In the genomic region with DNA sequence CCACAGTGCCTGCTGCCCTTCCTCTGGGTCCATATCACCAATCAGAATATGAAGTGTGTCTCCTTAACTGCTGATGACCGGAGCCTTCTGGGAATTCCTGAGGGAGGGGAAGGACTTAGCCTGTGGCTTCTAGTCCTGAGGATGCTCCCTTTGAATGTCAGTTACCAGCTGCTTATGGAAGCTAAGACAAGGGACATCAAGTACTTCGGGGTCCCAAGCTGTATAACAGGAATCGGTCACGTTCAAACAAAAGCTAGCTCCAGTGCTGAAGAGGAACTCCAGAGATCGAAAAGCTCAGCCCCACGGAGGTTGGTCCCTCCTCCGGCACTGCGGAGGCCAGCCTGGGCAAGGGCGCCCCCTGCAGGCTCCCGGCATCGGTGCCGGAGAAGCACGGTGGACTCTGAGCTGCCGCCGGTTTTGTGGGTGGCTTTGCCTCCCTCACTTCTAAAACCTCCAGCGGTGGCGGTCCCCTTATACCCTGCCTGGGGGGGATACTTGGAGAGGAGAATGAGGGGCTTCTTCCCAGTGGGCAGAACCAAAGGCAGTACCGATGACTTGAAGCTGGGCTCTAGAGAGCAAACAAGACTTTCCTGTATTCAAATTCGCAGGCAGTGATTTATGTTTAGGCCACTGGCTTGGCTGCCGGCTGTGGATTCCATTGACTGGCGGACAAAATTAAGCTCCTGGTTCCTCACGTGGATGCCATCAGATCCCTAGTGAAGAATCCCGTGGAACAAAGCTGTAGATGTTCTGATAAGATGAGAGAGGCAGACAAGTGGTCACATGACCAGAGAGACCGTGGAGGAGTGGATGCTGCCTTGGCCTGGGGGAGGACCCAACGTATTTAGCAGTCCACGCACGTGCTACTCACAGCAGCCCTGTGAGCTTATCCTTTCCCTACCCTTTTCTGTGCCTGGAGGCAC, we compare ENCODE assay signal across 1 cellular context.
TF ChIP-seq lines count a peak whose summit lies in the region.

No MANE protein-coding gene starts in this region.

TF ChIP-seq in K562, 482 proteins besides CTCF, POLR2A, EP300 and RAD21 (continued from another document and continues in another):
- no peak for TF ChIP-seq ARID3B (CRISPR knock-in tag; IDR thresholded peaks at IDR 0.05; ENCODE audit: borderline replicate concordance)
- TF ChIP-seq MBD2 (IDR thresholded peaks at IDR 0.05; ENCODE audit: borderline replicate concordance, low read depth): no peak
- TF ChIP-seq ZNF696 (CRISPR knock-in tag; conservative IDR thresholded peaks at IDR 0.05): no peak
- no peak for TF ChIP-seq MCM2 (IDR thresholded peaks at IDR 0.05; ENCODE audit: low read depth)
- no peak for TF ChIP-seq HDAC6 (IDR thresholded peaks at IDR 0.05; ENCODE audit: low read depth, low read length)
- no peak for TF ChIP-seq ZFX (CRISPR knock-in tag; IDR thresholded peaks at IDR 0.05)
- TF ChIP-seq, protein P1, sequence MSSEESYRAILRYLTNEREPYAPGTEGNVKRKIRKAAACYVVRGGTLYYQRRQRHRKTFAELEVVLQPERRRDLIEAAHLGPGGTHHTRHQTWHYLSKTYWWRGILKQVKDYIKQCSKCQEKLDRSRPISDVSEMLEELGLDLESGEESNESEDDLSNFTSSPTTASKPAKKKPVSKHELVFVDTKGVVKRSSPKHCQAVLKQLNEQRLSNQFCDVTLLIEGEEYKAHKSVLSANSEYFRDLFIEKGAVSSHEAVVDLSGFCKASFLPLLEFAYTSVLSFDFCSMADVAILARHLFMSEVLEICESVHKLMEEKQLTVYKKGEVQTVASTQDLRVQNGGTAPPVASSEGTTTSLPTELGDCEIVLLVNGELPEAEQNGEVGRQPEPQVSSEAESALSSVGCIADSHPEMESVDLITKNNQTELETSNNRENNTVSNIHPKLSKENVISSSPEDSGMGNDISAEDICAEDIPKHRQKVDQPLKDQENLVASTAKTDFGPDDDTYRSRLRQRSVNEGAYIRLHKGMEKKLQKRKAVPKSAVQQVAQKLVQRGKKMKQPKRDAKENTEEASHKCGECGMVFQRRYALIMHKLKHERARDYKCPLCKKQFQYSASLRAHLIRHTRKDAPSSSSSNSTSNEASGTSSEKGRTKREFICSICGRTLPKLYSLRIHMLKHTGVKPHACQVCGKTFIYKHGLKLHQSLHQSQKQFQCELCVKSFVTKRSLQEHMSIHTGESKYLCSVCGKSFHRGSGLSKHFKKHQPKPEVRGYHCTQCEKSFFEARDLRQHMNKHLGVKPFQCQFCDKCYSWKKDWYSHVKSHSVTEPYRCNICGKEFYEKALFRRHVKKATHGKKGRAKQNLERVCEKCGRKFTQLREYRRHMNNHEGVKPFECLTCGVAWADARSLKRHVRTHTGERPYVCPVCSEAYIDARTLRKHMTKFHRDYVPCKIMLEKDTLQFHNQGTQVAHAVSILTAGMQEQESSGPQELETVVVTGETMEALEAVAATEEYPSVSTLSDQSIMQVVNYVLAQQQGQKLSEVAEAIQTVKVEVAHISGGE (CRISPR knock-in tag; IDR thresholded peaks at IDR 0.05): no peak
- TF ChIP-seq ZNF668 (CRISPR knock-in tag; IDR thresholded peaks at IDR 0.05): no peak
- no peak for TF ChIP-seq ZNF507 (tag; conservative IDR thresholded peaks at IDR 0.05)
- no peak for TF ChIP-seq ZNF41 (CRISPR knock-in tag; conservative IDR thresholded peaks at IDR 0.05)
- no peak for TF ChIP-seq AFF1 (IDR thresholded peaks at IDR 0.05; ENCODE audit: low read depth in 1 of 2, partially characterized antibody in 2 of 2)
- no peak for TF ChIP-seq ESRRB (CRISPR knock-in tag; IDR thresholded peaks at IDR 0.05; ENCODE audit: borderline replicate concordance)
- TF ChIP-seq, protein P2, sequence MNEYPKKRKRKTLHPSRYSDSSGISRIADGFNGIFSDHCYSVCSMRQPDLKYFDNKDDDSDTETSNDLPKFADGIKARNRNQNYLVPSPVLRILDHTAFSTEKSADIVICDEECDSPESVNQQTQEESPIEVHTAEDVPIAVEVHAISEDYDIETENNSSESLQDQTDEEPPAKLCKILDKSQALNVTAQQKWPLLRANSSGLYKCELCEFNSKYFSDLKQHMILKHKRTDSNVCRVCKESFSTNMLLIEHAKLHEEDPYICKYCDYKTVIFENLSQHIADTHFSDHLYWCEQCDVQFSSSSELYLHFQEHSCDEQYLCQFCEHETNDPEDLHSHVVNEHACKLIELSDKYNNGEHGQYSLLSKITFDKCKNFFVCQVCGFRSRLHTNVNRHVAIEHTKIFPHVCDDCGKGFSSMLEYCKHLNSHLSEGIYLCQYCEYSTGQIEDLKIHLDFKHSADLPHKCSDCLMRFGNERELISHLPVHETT (CRISPR knock-in tag; conservative IDR thresholded peaks at IDR 0.05 in 1 of 2, IDR thresholded peaks at IDR 0.05 in 1 of 2): no peak
- no peak for TF ChIP-seq ADNP (tag; IDR thresholded peaks at IDR 0.05)
- TF ChIP-seq NFE2 (IDR thresholded peaks at IDR 0.05; ENCODE audit: low read depth): peak; percentile 6; the same call in 1 of the 2 replicates
- TF ChIP-seq BRD4 (IDR thresholded peaks at IDR 0.05): no peak
- peak; percentile 57 for TF ChIP-seq TEAD4 (IDR thresholded peaks at IDR 0.05; ENCODE audit: low read length)
- TF ChIP-seq TEAD4 (CRISPR knock-in tag; IDR thresholded peaks at IDR 0.05; ENCODE audit: borderline replicate concordance): no peak
- no peak for TF ChIP-seq U2AF1 (optimal IDR thresholded peaks at IDR 0.05; ENCODE audit: low read depth, low read length)
- TF ChIP-seq TEAD2 (tag; IDR thresholded peaks at IDR 0.05): peak; percentile 69; the same call in 1 of the 2 replicates
- TF ChIP-seq, protein P3, sequence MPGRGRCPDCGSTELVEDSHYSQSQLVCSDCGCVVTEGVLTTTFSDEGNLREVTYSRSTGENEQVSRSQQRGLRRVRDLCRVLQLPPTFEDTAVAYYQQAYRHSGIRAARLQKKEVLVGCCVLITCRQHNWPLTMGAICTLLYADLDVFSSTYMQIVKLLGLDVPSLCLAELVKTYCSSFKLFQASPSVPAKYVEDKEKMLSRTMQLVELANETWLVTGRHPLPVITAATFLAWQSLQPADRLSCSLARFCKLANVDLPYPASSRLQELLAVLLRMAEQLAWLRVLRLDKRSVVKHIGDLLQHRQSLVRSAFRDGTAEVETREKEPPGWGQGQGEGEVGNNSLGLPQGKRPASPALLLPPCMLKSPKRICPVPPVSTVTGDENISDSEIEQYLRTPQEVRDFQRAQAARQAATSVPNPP (IDR thresholded peaks at IDR 0.05; ENCODE audit: borderline replicate concordance, insufficient read depth, insufficient read length): no peak
- no peak for TF ChIP-seq ASH1L (IDR thresholded peaks at IDR 0.05; ENCODE audit: borderline replicate concordance, low read depth, partially characterized antibody)
- no peak for TF ChIP-seq MCM5 (IDR thresholded peaks at IDR 0.05; ENCODE audit: low read depth)
- TF ChIP-seq FOXJ2 (tag; IDR thresholded peaks at IDR 0.05): peak; percentile 57
- TF ChIP-seq FOXP4 (CRISPR knock-in tag; IDR thresholded peaks at IDR 0.05; ENCODE audit: borderline replicate concordance): no peak
- no peak for TF ChIP-seq TRIM24 (IDR thresholded peaks at IDR 0.05)
- no peak for TF ChIP-seq CHD2 (IDR thresholded peaks at IDR 0.05; ENCODE audit: low read depth, low read length)
- no peak for TF ChIP-seq LCOR (CRISPR knock-in tag; IDR thresholded peaks at IDR 0.05)
- peak; percentile 82 for TF ChIP-seq ZEB2 (IDR thresholded peaks at IDR 0.05)
- TF ChIP-seq KAT8 (IDR thresholded peaks at IDR 0.05; ENCODE audit: low read depth): no peak
- TF ChIP-seq ZNF77 (CRISPR knock-in tag; IDR thresholded peaks at IDR 0.05): no peak
- TF ChIP-seq, protein P4, sequence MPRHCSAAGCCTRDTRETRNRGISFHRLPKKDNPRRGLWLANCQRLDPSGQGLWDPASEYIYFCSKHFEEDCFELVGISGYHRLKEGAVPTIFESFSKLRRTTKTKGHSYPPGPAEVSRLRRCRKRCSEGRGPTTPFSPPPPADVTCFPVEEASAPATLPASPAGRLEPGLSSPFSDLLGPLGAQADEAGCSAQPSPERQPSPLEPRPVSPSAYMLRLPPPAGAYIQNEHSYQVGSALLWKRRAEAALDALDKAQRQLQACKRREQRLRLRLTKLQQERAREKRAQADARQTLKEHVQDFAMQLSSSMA (CRISPR knock-in tag; IDR thresholded peaks at IDR 0.05): no peak
- TF ChIP-seq KLF10 (CRISPR knock-in tag; IDR thresholded peaks at IDR 0.05): no peak
- TF ChIP-seq, protein P5, sequence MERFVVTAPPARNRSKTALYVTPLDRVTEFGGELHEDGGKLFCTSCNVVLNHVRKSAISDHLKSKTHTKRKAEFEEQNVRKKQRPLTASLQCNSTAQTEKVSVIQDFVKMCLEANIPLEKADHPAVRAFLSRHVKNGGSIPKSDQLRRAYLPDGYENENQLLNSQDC (CRISPR knock-in tag; IDR thresholded peaks at IDR 0.05): no peak
- TF ChIP-seq ZNF75A (CRISPR knock-in tag; IDR thresholded peaks at IDR 0.05): no peak
- no peak for TF ChIP-seq IRF1 (CRISPR knock-in tag; IDR thresholded peaks at IDR 0.05; ENCODE audit: borderline replicate concordance)
- no peak for TF ChIP-seq SUPT5H (IDR thresholded peaks at IDR 0.05)
- no peak for TF ChIP-seq TCF7 (IDR thresholded peaks at IDR 0.05; ENCODE audit: borderline replicate concordance)
- TF ChIP-seq FOXM1 (IDR thresholded peaks at IDR 0.05; ENCODE audit: low read depth): no peak; the same call in 1 of the 2 replicates
- TF ChIP-seq FOXM1 (CRISPR knock-in tag; IDR thresholded peaks at IDR 0.05; ENCODE audit: low read depth): no peak
